Comparison of ENCODE assay signal across 8 cellular contexts in the genomic region with DNA sequence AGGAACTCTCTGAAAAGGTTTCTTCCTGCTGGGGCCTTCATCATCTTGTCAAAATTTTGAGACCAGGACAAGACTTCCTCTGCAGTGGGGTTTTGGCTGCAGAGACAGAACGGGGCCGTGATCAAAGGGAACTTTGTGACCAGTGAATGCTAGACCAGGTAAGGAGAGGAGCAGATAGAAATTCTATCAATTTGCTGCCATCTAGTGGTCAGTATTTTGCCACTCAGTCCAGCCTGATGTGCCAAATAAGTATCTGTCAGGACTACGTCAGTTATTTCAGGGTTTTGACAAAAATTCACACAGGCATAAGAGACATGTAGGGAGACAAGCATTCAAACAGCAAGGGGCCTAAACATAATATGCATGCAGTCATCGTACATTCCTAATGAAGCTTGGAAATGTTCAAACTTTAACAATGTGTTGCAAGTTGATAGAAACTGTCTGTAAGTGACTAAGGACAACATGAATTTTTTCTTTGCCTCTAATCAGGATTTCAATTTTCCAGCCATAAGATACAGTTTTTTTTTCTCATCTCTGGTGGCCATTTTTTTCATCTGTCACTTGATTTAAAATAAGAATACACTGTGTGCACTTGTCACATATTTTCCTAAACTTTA. TPM values are rescaled to one million over a fixed set of nuclear protein-coding genes. Genes with fewer than 3 reads are reported as not detected.
DNase-seq lines count a peak whose midpoint lies in the region; ATAC-seq, FAIRE-seq and TF ChIP-seq lines count a peak whose summit lies in the region.

No MANE protein-coding gene starts in this region.

- no peak overlapping the region for H3K4me3 ChIP-seq in endothelial cell of umbilical vein (replicated peaks in 1 of 3; ENCODE audit: insufficient read depth in 1 of 3, low read depth in 1 of 3, low read length in 3 of 3)
- H3K4me3 ChIP-seq in upper lobe of left lung = no peak overlapping the region

- H3K4me2 ChIP-seq in endothelial cell of umbilical vein (ENCODE audit: insufficient read depth, low read length) = no peak overlapping the region

- 1 to 7% methylated on average over 4 of the region's 4 CpGs for WGBS in upper lobe of left lung, 2 donors

- H3K36me3 ChIP-seq in endothelial cell of umbilical vein (ENCODE audit: control insufficient read depth in 2 of 2, extremely low read depth in 1 of 2, insufficient read depth in 2 of 2, low read length in 2 of 2) = no peaks in the 10 kb centered on the region
- H3K36me3 ChIP-seq in upper lobe of left lung = no peaks in the 10 kb centered on the region

- H4K20me1 ChIP-seq in endothelial cell of umbilical vein (replicated peaks; ENCODE audit: control insufficient read depth, extremely low read depth, insufficient read depth, low read length) = no peaks in the 10 kb centered on the region

- peak; percentile 97 for ATAC-seq in GM19397 (IDR thresholded peaks at IDR 0.05; ENCODE audit: unreplicated experiment)
- peak; percentile 99 for ATAC-seq in HG03280 (IDR thresholded peaks at IDR 0.05; ENCODE audit: unreplicated experiment)
- peak; percentile 85 to 88 for ATAC-seq in upper lobe of left lung (ENCODE audit: low FRiP score in 2 of 2)

- BruUV-seq in endothelial cell of umbilical vein (replicated peaks; lab: Mats Ljungman, UMichigan) = no TSS peak

- TF ChIP-seq CTCF in endothelial cell of umbilical vein (IDR thresholded peaks at IDR 0.05; ENCODE audit: extremely low read depth in 1 of 2, insufficient read depth in 1 of 2, low read depth in 1 of 2, low read length in 2 of 2) (peak; percentile 67 to 76), upper lobe of left lung (IDR thresholded peaks at IDR 0.05) (peak; percentile 59 to 78 (median 71))

- dilution Hi-C loops in endothelial cell of umbilical vein (cut with MboI; ENCODE audit: extremely low pct_ligation_motif_present, low sequenced_read_pairs) = no loop called here

- POLR2A ChIA-PET in endothelial cell of umbilical vein (lab: Charles Lee) = no interaction called here

- no peak overlapping the region for H3K9ac ChIP-seq in endothelial cell of umbilical vein (replicated peaks; ENCODE audit: extremely low read depth, insufficient read depth, low read length)

- no peak overlapping the region for H2AFZ ChIP-seq in endothelial cell of umbilical vein (ENCODE audit: low read depth, low read length)

- CTCF ChIA-PET in endothelial cell of umbilical vein (lab: Charles Lee) = interaction anchor here (0.9 to 5.1 kb wide), 3 partner anchors 8 to 70 kb away, joined by 4 to 72 read pairs (median 8); no protein-coding TSS in a partner anchor

- TF ChIP-seq EP300 in upper lobe of left lung (IDR thresholded peaks at IDR 0.05) = no peak

- TF ChIP-seq POLR2A in endothelial cell of umbilical vein (IDR thresholded peaks at IDR 0.05; ENCODE audit: low read depth, low read length) (no peak), upper lobe of left lung (IDR thresholded peaks at IDR 0.05) (no peak)

- no peaks in the 10 kb centered on the region for H3K79me2 ChIP-seq in endothelial cell of umbilical vein (ENCODE audit: control insufficient read depth, insufficient read depth, low read length)

- no peaks in the 10 kb centered on the region for H3K27me3 ChIP-seq in endothelial cell of umbilical vein (ENCODE audit: control insufficient read depth in 2 of 2, insufficient read depth in 2 of 2, low read length in 2 of 2)
- H3K27me3 ChIP-seq in upper lobe of left lung = no peaks in the 10 kb centered on the region

- H3K9me3 ChIP-seq in endothelial cell of umbilical vein (replicated peaks; ENCODE audit: control insufficient read depth, insufficient read depth, low read length) = no peaks in the 10 kb centered on the region
- no peaks in the 10 kb centered on the region for H3K9me3 ChIP-seq in upper lobe of left lung

- FAIRE-seq in endothelial cell of umbilical vein (lab: Jason Lieb, UNC) = peak; percentile 64

- no peak overlapping the region for H3K27ac ChIP-seq in endothelial cell of umbilical vein (ENCODE audit: insufficient read depth, low read depth, low read length)
- H3K27ac ChIP-seq in upper lobe of left lung = no peak overlapping the region

- no peaks in the 10 kb centered on the region for H3K9me1 ChIP-seq in endothelial cell of umbilical vein (replicated peaks; ENCODE audit: control insufficient read depth, extremely low read depth, insufficient read depth, low read length)

- intact Hi-C loops in endothelial cell of umbilical vein (cut with micrococcal nuclease) = loop anchor here (1.0 to 5.0 kb wide), 7 partner anchors 21 to 472 kb away; partner anchors contain the start of genes FBXO5 and VIP

- H3K4me1 ChIP-seq in endothelial cell of umbilical vein (ENCODE audit: control insufficient read depth, extremely low read depth, insufficient read depth, low read length) (no peaks in the 10 kb centered on the region), upper lobe of left lung (no peaks in the 10 kb centered on the region)

- DNase-seq in DMS53 (lab: John Stamatoyannopoulos, UW) = peak; percentile 74
- peak; percentile 2 for DNase-seq in NCI-H446 treated with DMSO at 0.1 percent for 48 hours (lab: John Stamatoyannopoulos, UW)
- DNase-seq in activated CD4-positive, alpha-beta T cell treated with anti-CD3 and anti-CD28 coated beads, Interleukin-2, amount 50 U/mL, for 1 hour = peak; percentile 12
- DNase-seq in endothelial cell of umbilical vein (ENCODE audit: low read depth, low spot score) = peak; percentile 77
- DNase-seq in midbrain (lab: John Stamatoyannopoulos, UW) = peak; percentile 63
- no peak for DNase-seq in upper lobe of left lung

TF ChIP-seq in endothelial cell of umbilical vein, 7 proteins besides CTCF, POLR2A, EP300 and RAD21:
- no peak for TF ChIP-seq POLR2AphosphoS5 (IDR thresholded peaks at IDR 0.05; ENCODE audit: insufficient read depth, low read depth, low read length)
- TF ChIP-seq GATA2 (IDR thresholded peaks at IDR 0.05; ENCODE audit: insufficient read depth, insufficient read length, low read depth, low read length) = no peak
- no peak for TF ChIP-seq JUN (IDR thresholded peaks at IDR 0.05; ENCODE audit: borderline replicate concordance, insufficient read depth, insufficient read length, low read depth)
- TF ChIP-seq EZH2 (IDR thresholded peaks at IDR 0.05; ENCODE audit: borderline replicate concordance, low read depth, low read length, severe bottlenecking) = no peak
- TF ChIP-seq MYC (IDR thresholded peaks at IDR 0.05; ENCODE audit: low read depth, low read length) = no peak
- TF ChIP-seq, protein P1, sequence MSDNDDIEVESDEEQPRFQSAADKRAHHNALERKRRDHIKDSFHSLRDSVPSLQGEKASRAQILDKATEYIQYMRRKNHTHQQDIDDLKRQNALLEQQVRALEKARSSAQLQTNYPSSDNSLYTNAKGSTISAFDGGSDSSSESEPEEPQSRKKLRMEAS (IDR thresholded peaks at IDR 0.05; ENCODE audit: insufficient read depth, insufficient read length) = no peak
- no peak for TF ChIP-seq FOS (IDR thresholded peaks at IDR 0.05; ENCODE audit: borderline replicate concordance, insufficient read depth, low read length)

RNA-seq across cellular contexts. Expression of gene MTRF1L, which starts 22.0 kb away (rescaled TPM):
- total RNA-seq in endothelial cell of umbilical vein (27.5 and 31.2 TPM in 2 replicates), upper lobe of left lung (10 to 100 TPM; 14.7 to 21.7 (median 16.9) TPM)
- polyA plus RNA-seq in endothelial cell of umbilical vein = 5.2 and 6.2 TPM in 2 replicates
- polyA plus RNA-seq in endothelial cell of umbilical vein (2011; cell fraction: cytosol; rRNA removed) = 8.3 and 9.1 TPM in 2 replicates
- 20.5 and 32.0 TPM in 2 replicates for polyA plus RNA-seq in endothelial cell of umbilical vein (2011; cell fraction: nucleus; rRNA removed)
- 9.5 and 19.1 TPM in 2 replicates for polyA plus RNA-seq in endothelial cell of umbilical vein (2012)
- 10.5 and 10.9 TPM in 2 replicates for polyA minus RNA-seq in endothelial cell of umbilical vein
- polyA minus RNA-seq in endothelial cell of umbilical vein (2011; cell fraction: cytosol; rRNA and poly(A)+ RNA removed) = 8.8 TPM
- polyA minus RNA-seq in endothelial cell of umbilical vein (2011; cell fraction: nucleus; rRNA and poly(A)+ RNA removed) = 39.7 and 47.9 TPM in 2 replicates

RNA-seq across cellular contexts. Expression of gene FBXO5, which starts 41.7 kb away (rescaled TPM):
- 27.1 and 28.1 TPM in 2 replicates for total RNA-seq in endothelial cell of umbilical vein
- 5.4 and 6.1 TPM in 2 replicates for polyA plus RNA-seq in endothelial cell of umbilical vein
- polyA plus RNA-seq in endothelial cell of umbilical vein (2011; cell fraction: cytosol; rRNA removed) = 13.4 and 13.9 TPM in 2 replicates
- 13.0 and 17.5 TPM in 2 replicates for polyA plus RNA-seq in endothelial cell of umbilical vein (2011; cell fraction: nucleus; rRNA removed)
- polyA plus RNA-seq in endothelial cell of umbilical vein (2012) = 6.4 and 15.2 TPM in 2 replicates
- 4.0 and 4.8 TPM in 2 replicates for polyA minus RNA-seq in endothelial cell of umbilical vein
- 13.0 TPM for polyA minus RNA-seq in endothelial cell of umbilical vein (2011; cell fraction: cytosol; rRNA and poly(A)+ RNA removed)
- 8.8 and 12.2 TPM in 2 replicates for polyA minus RNA-seq in endothelial cell of umbilical vein (2011; cell fraction: nucleus; rRNA and poly(A)+ RNA removed)
- 1 to 10 TPM; 1.7 to 6.0 (median 4.8) TPM for total RNA-seq in upper lobe of left lung

Comparison
In these comparisons a context has a peak if more than half of its experiments do, and no peak if none do; other contexts are left out.
1. DNase-seq: peak in DMS53 (single experiment), NCI-H446 treated with DMSO at 0.1 percent for 48 hours (single experiment), activated CD4-positive, alpha-beta T cell treated with anti-CD3 and anti-CD28 coated beads, Interleukin-2, amount 50 U/mL, for 1 hour (single experiment), endothelial cell of umbilical vein (single experiment) and midbrain (single experiment); none in upper lobe of left lung (0 of 2).
2. Peak in every context shown above with its lines, with median percentiles within 50 percentile points of each other: ATAC-seq.